34 cellular contexts compared by ENCODE assay signal in the genomic region with DNA sequence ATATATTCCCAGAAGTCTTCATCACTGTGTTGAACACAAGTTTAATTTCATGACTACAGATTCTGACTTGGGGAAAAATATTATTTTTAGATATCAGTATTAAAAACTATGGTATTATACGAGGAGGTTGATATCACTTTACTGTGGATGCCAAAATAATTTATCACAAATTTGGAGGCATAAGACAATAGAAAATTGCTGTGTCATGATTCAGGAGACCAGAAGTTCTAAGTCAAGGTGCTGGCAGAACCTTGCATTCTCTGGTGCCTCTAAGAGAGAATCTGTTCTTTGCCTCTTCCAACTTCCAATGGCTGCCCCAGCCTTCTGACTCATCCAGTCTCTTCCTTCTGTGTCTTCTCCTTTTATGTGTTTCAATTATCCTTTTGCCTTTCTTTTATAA.
"Had no signal": no experiment of that assay in that cellular context is flagged by ENCODE, and none has a peak within 500 bp of the region (broad histone marks: within the 10 kb centered on the region; RNA-seq: fewer than 3 reads in every experiment).

No MANE protein-coding gene starts in this region.

- FAIRE-seq: astrocyte, bronchial epithelial cell had no signal

- H3K4me1 ChIP-seq: adrenal gland, ascending aorta, body of pancreas, breast epithelium had no signal

- H3K27me3 ChIP-seq: adrenal gland, ascending aorta, body of pancreas, brain microvascular endothelial cell, breast epithelium, cardiac muscle cell had no signal

- DNase-seq: activated effector memory CD4-positive, alpha-beta T cell treated with anti-CD3 and anti-CD28 coated beads, Interleukin-2, amount 50 U/mL, for 16 hours; activated effector memory CD4-positive, alpha-beta T cell treated with Interleukin-2 at 50 U/mL for 16 hours; activated gamma-delta T cell; activated gamma-delta T cell treated with Interleukin-2 at 50 U/mL for 16 hours; activated naive CD4-positive, alpha-beta T cell; activated naive CD4-positive, alpha-beta T cell treated with anti-CD3 and anti-CD28 coated beads for 36 hours; activated naive CD4-positive, alpha-beta T cell treated with anti-CD3 and anti-CD28 coated beads, Interleukin-2, amount 10 ng/mL, durations not matched to agents 7 days and 5 days; activated naive CD4-positive, alpha-beta T cell treated with anti-CD3 and anti-CD28 coated beads, Interleukin-2, amount 50 U/mL, for 16 hours; activated naive CD4-positive, alpha-beta T cell treated with Interleukin-2 at 50 U/mL for 16 hours; activated naive CD8-positive, alpha-beta T cell treated with anti-CD3 and anti-CD28 coated beads for 36 hours; activated naive CD8-positive, alpha-beta T cell treated with anti-CD3 and anti-CD28 coated beads, Interleukin-2, amount 10 ng/mL, durations not matched to agents 7 days and 5 days; activated naive CD8-positive, alpha-beta T cell treated with anti-CD3 and anti-CD28 coated beads, Interleukin-2, amount 50 U/mL, for 24 hours; activated T-cell treated with anti-CD3 and anti-CD28 coated beads, Interleukin-2, amount 50 U/mL, for 1 hour; activated T-cell treated with anti-CD3 and anti-CD28 coated beads, Interleukin-2, amount 50 U/mL, for 24 hours; activated T-cell treated with anti-CD3 and anti-CD28 coated beads, Interleukin-2, amount 50 U/mL, for 4 hours; activated T-cell treated with anti-CD3 and anti-CD28 coated beads, Interleukin-2, amount 50 U/mL, for 48 hours; activated T-cell treated with anti-CD3 and anti-CD28 coated beads, Interleukin-2, amount 50 U/mL, for 72 hours; adrenal gland; amniotic stem cell; amygdala; anterior cingulate cortex; aorta; body of pancreas; brain microvascular endothelial cell; caudate nucleus; central memory CD4-positive, alpha-beta T cell; cerebellar nuclear complex had no signal

- H3K36me3 ChIP-seq: adrenal gland, ascending aorta, brain microvascular endothelial cell, breast epithelium, cardiac muscle cell had no signal

- ATAC-seq: activated naive CD4-positive, alpha-beta T cell treated with anti-CD3 and anti-CD28 coated beads, Interleukin-2, amount 50 U/mL, for 72 hours; activated naive CD8-positive, alpha-beta T cell treated with anti-CD3 and anti-CD28 coated beads, Interleukin-2, amount 50 U/mL, for 24 hours; activated T-cell treated with anti-CD3 and anti-CD28 coated beads, Interleukin-2, amount 50 U/mL, for 4 hours; activated T-cell treated with anti-CD3 and anti-CD28 coated beads, Interleukin-2, amount 50 U/mL, for 72 hours; activated T-helper 17 cell treated with anti-CD3 and anti-CD28 coated beads, Interleukin-2, amount 50 U/mL, for 72 hours; body of pancreas had no signal

- H3K27ac ChIP-seq: adrenal gland, ascending aorta, body of pancreas, brain microvascular endothelial cell, breast epithelium, cardiac muscle cell had no signal

- H3K9me3 ChIP-seq: adrenal gland, ascending aorta, body of pancreas, breast epithelium had no signal

- H3K4me3 ChIP-seq: adrenal gland, ascending aorta, body of pancreas, breast epithelium, cardiac muscle cell had no signal
